Comparison of ENCODE assay signal across 9 cellular contexts in genomic region chr9:105296889-105297288, GRCh38. TPM values are rescaled to one million over a fixed set of nuclear protein-coding genes. Genes with fewer than 3 reads are reported as not detected.
DNase-seq lines count a peak whose midpoint lies in the region; ATAC-seq and TF ChIP-seq lines count a peak whose summit lies in the region.
"Had no signal": no experiment of that assay in that cellular context is flagged by ENCODE, and none has a peak within 500 bp of the region (broad histone marks: within the 10 kb centered on the region; RNA-seq: fewer than 3 reads in every experiment).

No MANE protein-coding gene starts in this region.

- no peak overlapping the region for H3K4me3 ChIP-seq in esophagus muscularis mucosa

- no peak for TF ChIP-seq POLR2A in esophagus muscularis mucosa (IDR thresholded peaks at IDR 0.05; ENCODE audit: low read depth)

- 69% methylated on average over 2 of the region's 2 CpGs for WGBS in esophagus muscularis mucosa

- CTCF ChIA-PET in RWPE1 (lab: Yijun Ruan, JAX), result interaction anchor here (0.6 kb wide), 1 partner anchor 394 kb away, joined by 3 read pairs; no protein-coding TSS in a partner anchor

- no peak for TF ChIP-seq EP300 in esophagus muscularis mucosa (IDR thresholded peaks at IDR 0.05)

- TF ChIP-seq CTCF in RWPE1 (conservative IDR thresholded peaks at IDR 0.05; ENCODE audit: low read depth) (no peak), esophagus muscularis mucosa (IDR thresholded peaks at IDR 0.05) (no peak)

- DNase-seq in Ammon's horn (ENCODE audit: low spot score), result peak; percentile 58
- peak; percentile 82 for DNase-seq in RWPE1 (ENCODE audit: low spot score)
- DNase-seq in esophagus muscularis mucosa (ENCODE audit: extremely low spot score), result no peak
- peak; percentile 47 for DNase-seq in middle frontal gyrus (ENCODE audit: extremely low spot score, low spot score)
- DNase-seq in activated CD8-positive, alpha-beta memory T cell treated with anti-CD3 and anti-CD28 coated beads, Interleukin-2, amount 50 U/mL, for 4 hours, result no peak
- DNase-seq: GF-D8 had no signal

- no peak for ATAC-seq in GM19463 (IDR thresholded peaks at IDR 0.05; ENCODE audit: unreplicated experiment)
- ATAC-seq in HG03439 (IDR thresholded peaks at IDR 0.05; ENCODE audit: unreplicated experiment), result no peak
- ATAC-seq in GM18861 (IDR thresholded peaks at IDR 0.05; ENCODE audit: unreplicated experiment), result no peak

- peaks cover 14 to 26% (median 24%) of the 10 kb centered on the region in 4 donors for H3K4me1 ChIP-seq in esophagus muscularis mucosa

- POLR2A ChIA-PET in RWPE1 (lab: Yijun Ruan, JAX; ENCODE audit: low non-redundant PET), result no interaction called here

- H3K36me3 ChIP-seq in esophagus muscularis mucosa, result peaks cover 0 to 16% (median 12%) of the 10 kb centered on the region in 4 donors

- H3K27ac ChIP-seq in RWPE1 (no peak overlapping the region), esophagus muscularis mucosa (replicated peaks in 1 of 4) (peak overlapping the region; percentile 38 to 51 (median 45))

- no peaks in the 10 kb centered on the region for H3K9me3 ChIP-seq in esophagus muscularis mucosa

- no peaks in the 10 kb centered on the region for H3K27me3 ChIP-seq in esophagus muscularis mucosa

- intact Hi-C loops in esophagus muscularis mucosa (cut with DNase I), result no loop called here

RNA-seq across cellular contexts. Expression of gene SLC44A1, which starts 52.4 kb away (rescaled TPM):
- total RNA-seq in esophagus muscularis mucosa, result 10 to 100 TPM; 25.7 to 37.8 (median 28.3) TPM

Comparison
In these comparisons a context has a peak if more than half of its experiments do, and no peak if none do; other contexts are left out.
1. DNase-seq: peak in Ammon's horn (single experiment), RWPE1 (single experiment) and middle frontal gyrus (single experiment); none in esophagus muscularis mucosa (single experiment) and activated CD8-positive, alpha-beta memory T cell treated with anti-CD3 and anti-CD28 coated beads, Interleukin-2, amount 50 U/mL, for 4 hours (single experiment).